8 cellular contexts compared by ENCODE assay signal in genomic region chr10:123717336-123717735, GRCh38. TPM values are rescaled to one million over a fixed set of nuclear protein-coding genes. Genes with fewer than 3 reads are reported as not detected.
"Had no signal": no experiment of that assay in that cellular context is flagged by ENCODE, and none has a peak within 500 bp of the region (broad histone marks: within the 10 kb centered on the region; RNA-seq: fewer than 3 reads in every experiment).

No MANE protein-coding gene starts in this region.

- DNase-seq: GM23248, GOT3, H7, H9, HCEC 1CT, HFFc6 had no signal

- H3K4me1 ChIP-seq: HAP-1 had no signal

- H3K9ac ChIP-seq: GM23248 had no signal

- H3K4me3 ChIP-seq: GM23248, GM23338, HAP-1 had no signal

- H3K36me3 ChIP-seq: HAP-1 had no signal

- H3K9me3 ChIP-seq: HAP-1 had no signal

- H3K27ac ChIP-seq: GM23248 had no signal

- H2AFZ ChIP-seq: GM23248, GM23338 had no signal

- H3K4me2 ChIP-seq: GM23338 had no signal

RNA-seq across cellular contexts. Expression of gene GPR26, which starts 51.2 kb away (rescaled TPM):
- polyA plus RNA-seq: GM23248 had no signal
